ENCODE assay signal across 18 cellular contexts in the genomic region with DNA sequence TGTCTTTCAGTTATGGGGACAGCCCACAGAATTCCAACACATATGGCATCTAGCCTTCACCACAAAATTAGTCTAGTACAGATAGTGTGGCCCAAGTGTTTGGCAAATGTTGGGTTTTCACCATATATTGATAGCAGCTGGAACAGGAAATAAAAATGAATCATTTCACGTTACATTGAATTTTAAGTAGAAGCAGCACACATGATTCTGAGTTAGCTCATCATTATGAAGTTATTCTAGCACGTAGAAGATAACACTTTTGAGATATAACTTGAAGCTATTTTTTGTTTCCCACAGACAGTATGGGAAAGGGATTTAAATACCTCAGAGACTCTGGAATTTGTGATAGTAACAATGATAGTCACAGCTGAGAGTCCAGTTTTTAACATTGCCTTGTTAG.
DNase-seq lines count a peak whose midpoint lies in the region; ATAC-seq and TF ChIP-seq lines count a peak whose summit lies in the region.
"Had no signal": no experiment of that assay in that cellular context is flagged by ENCODE, and none has a peak within 500 bp of the region (broad histone marks: within the 10 kb centered on the region; RNA-seq: fewer than 3 reads in every experiment).

No MANE protein-coding gene starts in this region.

- no peaks in the 10 kb centered on the region for H3K27me3 ChIP-seq in skeletal muscle satellite cell (ENCODE audit: control insufficient read depth, insufficient read depth, low read length)
- H3K27me3 ChIP-seq: right lobe of liver had no signal

- H3K9me3 ChIP-seq in skeletal muscle satellite cell (replicated peaks; ENCODE audit: low read length), result no peaks in the 10 kb centered on the region
- H3K9me3 ChIP-seq: right lobe of liver had no signal

- peak overlapping the region in 1 of 2 donors; percentile 34 for H3K27ac ChIP-seq in coronary artery
- H3K27ac ChIP-seq: right lobe of liver had no signal

- TF ChIP-seq CTCF in fibroblast of villous mesenchyme (IDR thresholded peaks at IDR 0.05; ENCODE audit: insufficient read depth, low read depth, low read length) (no peak), coronary artery (IDR thresholded peaks at IDR 0.05) (no peak)

- peaks cover 5% of the 10 kb centered on the region for H3K4me1 ChIP-seq in skeletal muscle satellite cell (ENCODE audit: control insufficient read depth, insufficient read depth, low read length)
- H3K4me1 ChIP-seq: right lobe of liver had no signal

- DNase-seq in GM04504 (ENCODE audit: low read depth) (peak; percentile 30), amniotic stem cell (lab: John Stamatoyannopoulos, UW) (peak; percentile 21), fibroblast of villous mesenchyme (ENCODE audit: low read depth) (peak; percentile 80), coronary artery (ENCODE audit: low spot score) (no peak), retina (no peak), nucleus accumbens (lab: John Stamatoyannopoulos, UW) (no peak)
- DNase-seq in activated T-cell treated with anti-CD3 and anti-CD28 coated beads, Interleukin-2, amount 50 U/mL, for 72 hours, result no peak
- DNase-seq: activated CD4-positive, alpha-beta T cell treated with anti-CD3 and anti-CD28 coated beads for 1 hour; activated naive CD8-positive, alpha-beta T cell treated with anti-CD3 and anti-CD28 coated beads, Interleukin-2, amount 50 U/mL, for 24 hours; naive B cell; NCI-H1417 treated with DMSO at 0.1 percent for 48 hours; NCI-H510A treated with DMSO at 0.1 percent for 48 hours; right lobe of liver; stimulated activated naive CD4-positive, alpha-beta T cell treated with Interleukin-2 at 50 U/mL for 16 hours; T-helper 2 cell had no signal

- ATAC-seq in activated T-cell treated with anti-CD3 and anti-CD28 coated beads, Interleukin-2, amount 50 U/mL, for 72 hours (replicated peaks in 1 of 2), result no peak
- ATAC-seq: activated naive CD8-positive, alpha-beta T cell treated with anti-CD3 and anti-CD28 coated beads, Interleukin-2, amount 50 U/mL, for 24 hours; GM23338; Panc1; right lobe of liver had no signal

- no peaks in the 10 kb centered on the region for H3K4me1 Mint-ChIP-seq in activated T-cell treated with anti-CD3 and anti-CD28 coated beads, Interleukin-2, amount 50 U/mL, for 72 hours (ENCODE audit: low read depth)
- H3K4me1 Mint-ChIP-seq: activated naive CD8-positive, alpha-beta T cell treated with anti-CD3 and anti-CD28 coated beads, Interleukin-2, amount 50 U/mL, for 24 hours; naive B cell had no signal

- no peak overlapping the region for H3K9ac ChIP-seq in skeletal muscle satellite cell (ENCODE audit: low read depth, low read length)

- H3K27me3 Mint-ChIP-seq in activated T-cell treated with anti-CD3 and anti-CD28 coated beads, Interleukin-2, amount 50 U/mL, for 72 hours (ENCODE audit: low read depth), result no peaks in the 10 kb centered on the region
- H3K27me3 Mint-ChIP-seq: activated naive CD8-positive, alpha-beta T cell treated with anti-CD3 and anti-CD28 coated beads, Interleukin-2, amount 50 U/mL, for 24 hours; naive B cell had no signal

- H3K9me3 Mint-ChIP-seq in activated T-cell treated with anti-CD3 and anti-CD28 coated beads, Interleukin-2, amount 50 U/mL, for 72 hours, result peaks cover 1 to 4% of the 10 kb centered on the region in 2 donors
- H3K9me3 Mint-ChIP-seq: GM23338 had no signal

- H3K4me2 ChIP-seq in skeletal muscle satellite cell (ENCODE audit: low read length), result peak overlapping the region; percentile 11
- H3K4me2 ChIP-seq: GM23338 had no signal

- H3K36me3 ChIP-seq in skeletal muscle satellite cell (ENCODE audit: insufficient read depth, low read length), result peaks cover 7% of the 10 kb centered on the region
- H3K36me3 ChIP-seq: right lobe of liver had no signal

- H3K4me3 Mint-ChIP-seq in activated T-cell treated with anti-CD3 and anti-CD28 coated beads, Interleukin-2, amount 50 U/mL, for 72 hours, result no peak overlapping the region
- H3K4me3 Mint-ChIP-seq: activated naive CD8-positive, alpha-beta T cell treated with anti-CD3 and anti-CD28 coated beads, Interleukin-2, amount 50 U/mL, for 24 hours; GM23338; naive B cell had no signal

- H3K36me3 Mint-ChIP-seq in activated T-cell treated with anti-CD3 and anti-CD28 coated beads, Interleukin-2, amount 50 U/mL, for 72 hours (ENCODE audit: insufficient read depth in 2 of 2), result no peaks in the 10 kb centered on the region
- H3K36me3 Mint-ChIP-seq: naive B cell had no signal

- no peak overlapping the region for H3K4me3 ChIP-seq in fibroblast of villous mesenchyme (ENCODE audit: low read depth, low read length)
- H3K4me3 ChIP-seq in skeletal muscle satellite cell (ENCODE audit: low read length), result no peak overlapping the region
- H3K4me3 ChIP-seq in coronary artery, result no peak overlapping the region
- H3K4me3 ChIP-seq: GM23338, right lobe of liver had no signal

- no peak overlapping the region for H3K27ac Mint-ChIP-seq in activated T-cell treated with anti-CD3 and anti-CD28 coated beads, Interleukin-2, amount 50 U/mL, for 72 hours
- H3K27ac Mint-ChIP-seq: activated naive CD8-positive, alpha-beta T cell treated with anti-CD3 and anti-CD28 coated beads, Interleukin-2, amount 50 U/mL, for 24 hours; GM23338; naive B cell had no signal

Comparison
In these comparisons a context has a peak if more than half of its experiments do, and no peak if none do; other contexts are left out.
1. DNase-seq: peak in GM04504 (single experiment), amniotic stem cell (single experiment) and fibroblast of villous mesenchyme (single experiment); none in activated T-cell treated with anti-CD3 and anti-CD28 coated beads, Interleukin-2, amount 50 U/mL, for 72 hours (0 of 2), coronary artery (single experiment), retina (single experiment) and nucleus accumbens (0 of 56).